9 cellular contexts compared by ENCODE assay signal in genomic region chr4:177250056-177250696, GRCh38. TPM values are rescaled to one million over a fixed set of nuclear protein-coding genes. Genes with fewer than 3 reads are reported as not detected.
DNase-seq lines count a peak whose midpoint lies in the region; ATAC-seq and TF ChIP-seq lines count a peak whose summit lies in the region.
"Had no signal": no experiment of that assay in that cellular context is flagged by ENCODE, and none has a peak within 500 bp of the region (broad histone marks: within the 10 kb centered on the region; RNA-seq: fewer than 3 reads in every experiment).

No MANE protein-coding gene starts in this region.

- H3K4me1 Mint-ChIP-seq in osteocyte (ENCODE audit: unreplicated experiment) = peaks cover 4% of the 10 kb centered on the region

- no peaks in the 10 kb centered on the region for H3K4me1 ChIP-seq in RWPE2 (ENCODE audit: insufficient read depth, poor library complexity, severe bottlenecking)
- H3K4me1 ChIP-seq in transverse colon = peaks cover 0 to 12% (median 0%) of the 10 kb centered on the region in 4 donors

- H3K9me3 ChIP-seq in RWPE2 (ENCODE audit: severe bottlenecking) (no peaks in the 10 kb centered on the region), transverse colon (no peaks in the 10 kb centered on the region)

- no peaks in the 10 kb centered on the region for H3K27me3 ChIP-seq in RWPE2 (ENCODE audit: insufficient read depth, poor library complexity, severe bottlenecking)
- H3K27me3 ChIP-seq in transverse colon = no peaks in the 10 kb centered on the region

- H3K27me3 Mint-ChIP-seq in osteocyte (ENCODE audit: unreplicated experiment) = peaks cover 44% of the 10 kb centered on the region

- no peak overlapping the region for H3K27ac Mint-ChIP-seq in osteocyte (ENCODE audit: unreplicated experiment)
- H3K27ac Mint-ChIP-seq: activated naive CD4-positive, alpha-beta T cell treated with anti-CD3 and anti-CD28 coated beads, Interleukin-2, amount 50 U/mL, for 24 hours had no signal

- in situ Hi-C loops in transverse colon (cut with MboI; ENCODE audit: low pct_ligation_motif_present in 1 of 4, low pct_unique_long_range_greater_than_20kb in 1 of 4, low sequenced_read_pairs in 3 of 4) = no loop called here

- H3K36me3 ChIP-seq in RWPE2 (ENCODE audit: low read depth) = no peaks in the 10 kb centered on the region
- H3K36me3 ChIP-seq in transverse colon = no peaks in the 10 kb centered on the region

- TF ChIP-seq POLR2A in transverse colon (IDR thresholded peaks at IDR 0.05) = no peak

- peak; percentile 97 for ATAC-seq in GM21390 (IDR thresholded peaks at IDR 0.05; ENCODE audit: unreplicated experiment)
- ATAC-seq in RWPE2 (ENCODE audit: low read depth) = peak; percentile 77

- 11 to 15% methylated on average over 11 to 15 of the region's 15 CpGs for WGBS in transverse colon (ENCODE audit: low coverage in 1 of 2), 2 donors

- intact Hi-C loops in transverse colon (cut with DNase I; ENCODE audit: low total_unique reads) = no loop called here

- DNase-seq in DMS 273 (lab: John Stamatoyannopoulos, UW; ENCODE audit: unreplicated experiment) (peak; percentile 82), HK-2 (ENCODE audit: unreplicated experiment) (peak; percentile 83), RWPE2 (ENCODE audit: low spot score) (no peak), foreskin melanocyte (peak; percentile 51), osteocyte (ENCODE audit: extremely low spot score, unreplicated experiment) (peak; percentile 89), transverse colon (peak; percentile 73)
- peak; percentile 54 for DNase-seq in activated effector memory CD4-positive, alpha-beta T cell treated with Interleukin-2 at 50 U/mL for 16 hours

- H3K27ac ChIP-seq in RWPE2 (ENCODE audit: poor library complexity, severe bottlenecking) (no peak overlapping the region), transverse colon (no peak overlapping the region)

- H3K9me3 Mint-ChIP-seq in osteocyte (ENCODE audit: unreplicated experiment) = no peaks in the 10 kb centered on the region
- H3K9me3 Mint-ChIP-seq: activated naive CD4-positive, alpha-beta T cell treated with anti-CD3 and anti-CD28 coated beads, Interleukin-2, amount 50 U/mL, for 24 hours had no signal

- H3K36me3 Mint-ChIP-seq in osteocyte (ENCODE audit: unreplicated experiment) = no peaks in the 10 kb centered on the region
- H3K36me3 Mint-ChIP-seq: activated naive CD4-positive, alpha-beta T cell treated with anti-CD3 and anti-CD28 coated beads, Interleukin-2, amount 50 U/mL, for 24 hours had no signal

- TF ChIP-seq CTCF in RWPE2 (IDR thresholded peaks at IDR 0.05; ENCODE audit: poor library complexity, severe bottlenecking) = peak; percentile 88
- TF ChIP-seq CTCF in osteocyte (IDR thresholded peaks at IDR 0.05) = peak; percentile 96
- TF ChIP-seq CTCF in transverse colon (IDR thresholded peaks at IDR 0.05) = peak; percentile 75 to 93 (median 84)

- no peak for TF ChIP-seq EP300 in transverse colon (IDR thresholded peaks at IDR 0.05; ENCODE audit: low read depth)

- H3K4me3 ChIP-seq in RWPE2 (ENCODE audit: severe bottlenecking) = no peak overlapping the region
- no peak overlapping the region for H3K4me3 ChIP-seq in transverse colon

- H3K4me3 Mint-ChIP-seq in osteocyte (ENCODE audit: unreplicated experiment) = no peak overlapping the region
- H3K4me3 Mint-ChIP-seq: activated naive CD4-positive, alpha-beta T cell treated with anti-CD3 and anti-CD28 coated beads, Interleukin-2, amount 50 U/mL, for 24 hours had no signal

RNA-seq across cellular contexts. Expression of gene NEIL3, which starts 59.5 kb away (rescaled TPM):
- total RNA-seq in osteocyte (2.1 and 2.3 TPM in 2 replicates), transverse colon (under 1 TPM in 2 of 4 donors, not detected in 2; 0.41 to 0.95 TPM)
